Comparison of ENCODE assay signal across 16 cellular contexts in the genomic region with DNA sequence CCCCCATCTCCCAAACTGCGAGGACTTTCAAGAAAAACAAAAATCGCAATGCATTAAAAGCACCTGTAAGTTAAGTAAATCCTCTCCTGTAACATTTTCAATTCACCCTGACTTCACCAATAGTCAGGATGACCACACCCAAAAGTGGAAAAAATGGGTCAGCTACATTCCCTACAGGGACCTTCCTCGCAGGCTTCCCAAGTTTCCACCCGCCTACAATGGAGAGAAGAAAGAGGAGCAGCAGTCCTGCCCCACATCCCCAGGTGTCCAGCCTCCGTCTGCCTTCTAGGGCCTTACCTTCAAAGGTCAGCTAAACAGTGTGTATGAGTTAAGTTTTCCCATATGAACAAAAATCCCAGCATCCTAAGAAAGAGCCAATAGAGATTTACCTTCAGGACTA.
DNase-seq lines count a peak whose midpoint lies in the region; ATAC-seq and TF ChIP-seq lines count a peak whose summit lies in the region.
"Had no signal": no experiment of that assay in that cellular context is flagged by ENCODE, and none has a peak within 500 bp of the region (broad histone marks: within the 10 kb centered on the region; RNA-seq: fewer than 3 reads in every experiment).

No MANE protein-coding gene starts in this region.

- DNase-seq in stimulated activated naive CD8-positive, alpha-beta T cell treated with anti-CD3 and anti-CD28 coated beads, Interleukin-15, Interleukin-2, amounts not matched to agents 100 U/mL and 50 U/mL, for 24 hours, result no peak
- peak; percentile 4 for DNase-seq in kidney tubule cell (ENCODE audit: low spot score)
- DNase-seq in activated CD8-positive, alpha-beta memory T cell treated with anti-CD3 and anti-CD28 coated beads for 24 hours, result no peak
- DNase-seq: activated CD4-positive, alpha-beta T cell treated with anti-CD3 and anti-CD28 coated beads, Interleukin-2, amount 50 U/mL, for 4 hours; activated effector memory CD4-positive, alpha-beta T cell treated with anti-CD3 and anti-CD28 coated beads, Interleukin-2, amount 50 U/mL, for 16 hours; DMS53; NCI-H2029 treated with DMSO at 0.1 percent for 48 hours; NCI-H524 treated with DMSO at 0.1 percent for 48 hours; stimulated activated CD4-positive, alpha-beta T cell treated with anti-CD3 and anti-CD28 coated beads, Interleukin-2, amount 100 ng/mL, for 48 hours; stimulated activated CD8-positive, alpha-beta memory T cell treated with anti-CD3 and anti-CD28 coated beads, Interleukin-4, amount 100 ng/mL, for 48 hours; tibial artery had no signal

- H3K4me1 Mint-ChIP-seq in stimulated activated naive CD8-positive, alpha-beta T cell treated with anti-CD3 and anti-CD28 coated beads, Interleukin-15, Interleukin-2, amounts not matched to agents 100 ng/mL and 50 ng/mL, for 24 hours (ENCODE audit: low read depth), result peaks cover 78% of the 10 kb centered on the region

- no peaks in the 10 kb centered on the region for H4K20me1 ChIP-seq in KMS-11 (ENCODE audit: insufficient read depth)

- no peaks in the 10 kb centered on the region for H3K9me3 Mint-ChIP-seq in stimulated activated naive CD8-positive, alpha-beta T cell treated with anti-CD3 and anti-CD28 coated beads, Interleukin-15, Interleukin-2, amounts not matched to agents 100 ng/mL and 50 ng/mL, for 24 hours

- H3K36me3 ChIP-seq in KMS-11 (ENCODE audit: insufficient read depth), result no peaks in the 10 kb centered on the region
- H3K36me3 ChIP-seq: tibial artery had no signal

- H3K4me2 ChIP-seq in KMS-11, result peak overlapping the region; percentile 7; the same call in 1 of the 2 replicates

- H3K27ac ChIP-seq in KMS-11, result peak overlapping the region; percentile 27; the same call in 1 of the 2 replicates
- H3K27ac ChIP-seq: SJSA1, tibial artery had no signal

- ATAC-seq in stimulated activated naive CD8-positive, alpha-beta T cell treated with anti-CD3 and anti-CD28 coated beads, Interleukin-15, Interleukin-2, amounts not matched to agents 100 U/mL and 50 U/mL, for 24 hours, result no peak
- ATAC-seq in GM21723 (IDR thresholded peaks at IDR 0.05; ENCODE audit: unreplicated experiment) (no peak), HG02970 (IDR thresholded peaks at IDR 0.05; ENCODE audit: low FRiP score, unreplicated experiment) (no peak)

- no peak overlapping the region for H3K4me3 Mint-ChIP-seq in stimulated activated naive CD8-positive, alpha-beta T cell treated with anti-CD3 and anti-CD28 coated beads, Interleukin-15, Interleukin-2, amounts not matched to agents 100 ng/mL and 50 ng/mL, for 24 hours

- H2AFZ ChIP-seq in KMS-11 (ENCODE audit: low read depth), result no peak overlapping the region

- TF ChIP-seq CTCF in KMS-11 (conservative IDR thresholded peaks at IDR 0.05; ENCODE audit: low read depth, low read length), result no peak

- no peak overlapping the region for H3K9ac ChIP-seq in KMS-11

- H3K4me3 ChIP-seq in KMS-11 (IDR thresholded peaks at IDR 0.05; ENCODE audit: insufficient read depth, low read depth, low read length), result no peak overlapping the region
- H3K4me3 ChIP-seq: SJSA1, tibial artery had no signal

- no peaks in the 10 kb centered on the region for H3K27me3 Mint-ChIP-seq in stimulated activated naive CD8-positive, alpha-beta T cell treated with anti-CD3 and anti-CD28 coated beads, Interleukin-15, Interleukin-2, amounts not matched to agents 100 ng/mL and 50 ng/mL, for 24 hours

- H3K4me1 ChIP-seq in KMS-11 (ENCODE audit: low read depth, poor library complexity, severe bottlenecking), result peaks cover 68% of the 10 kb centered on the region

- peak overlapping the region; percentile 4 for H3K27ac Mint-ChIP-seq in stimulated activated naive CD8-positive, alpha-beta T cell treated with anti-CD3 and anti-CD28 coated beads, Interleukin-15, Interleukin-2, amounts not matched to agents 100 ng/mL and 50 ng/mL, for 24 hours

- H3K36me3 Mint-ChIP-seq in stimulated activated naive CD8-positive, alpha-beta T cell treated with anti-CD3 and anti-CD28 coated beads, Interleukin-15, Interleukin-2, amounts not matched to agents 100 ng/mL and 50 ng/mL, for 24 hours (ENCODE audit: low read depth), result peaks cover 24% of the 10 kb centered on the region

- no peaks in the 10 kb centered on the region for H3K27me3 ChIP-seq in KMS-11 (ENCODE audit: insufficient read depth, low read depth)
- H3K27me3 ChIP-seq: SJSA1, tibial artery had no signal

- H3K79me2 ChIP-seq in KMS-11 (ENCODE audit: insufficient read depth, low read depth), result peaks cover 86% of the 10 kb centered on the region
